ENCODE assay signal across 16 cellular contexts in genomic region chr17:77329741-77330531, GRCh38.
A peak's percentile ranks its signal among the peaks of the same experiment; 100 is the strongest.
DNase-seq lines count a peak whose midpoint lies in the region; ATAC-seq and TF ChIP-seq lines count a peak whose summit lies in the region.
"Had no signal": no experiment of that assay in that cellular context is flagged by ENCODE, and none has a peak within 500 bp of the region (broad histone marks: within the 10 kb centered on the region; RNA-seq: fewer than 3 reads in every experiment).

No MANE protein-coding gene starts in this region.

- no peaks in the 10 kb centered on the region for H3K27me3 Mint-ChIP-seq in activated naive CD8-positive, alpha-beta T cell treated with anti-CD3 and anti-CD28 coated beads, Interleukin-2, amount 10 ng/mL, durations not matched to agents 7 days and 5 days
- no peaks in the 10 kb centered on the region for H3K27me3 Mint-ChIP-seq in activated naive CD8-positive, alpha-beta T cell treated with anti-CD3 and anti-CD28 coated beads for 36 hours
- H3K27me3 Mint-ChIP-seq: activated B cell treated with CpG ODN at 0.5 μM for 24 hours had no signal

- H3K9me3 ChIP-seq in WERI-Rb-1 (ENCODE audit: severe bottlenecking), result no peaks in the 10 kb centered on the region
- no peaks in the 10 kb centered on the region for H3K9me3 ChIP-seq in lung (ENCODE audit: control insufficient read depth in 2 of 2, insufficient read depth in 1 of 2, low read length in 1 of 2)
- H3K9me3 ChIP-seq in upper lobe of right lung, result no peaks in the 10 kb centered on the region
- H3K9me3 ChIP-seq: esophagus muscularis mucosa, prostate gland had no signal

- no peak overlapping the region for H3K27ac Mint-ChIP-seq in activated naive CD8-positive, alpha-beta T cell treated with anti-CD3 and anti-CD28 coated beads, Interleukin-2, amount 10 ng/mL, durations not matched to agents 7 days and 5 days
- no peak overlapping the region for H3K27ac Mint-ChIP-seq in activated naive CD8-positive, alpha-beta T cell treated with anti-CD3 and anti-CD28 coated beads for 36 hours
- H3K27ac Mint-ChIP-seq: activated B cell treated with CpG ODN at 0.5 μM for 24 hours had no signal

- peak; percentile 25 for DNase-seq in activated naive CD8-positive, alpha-beta T cell treated with anti-CD3 and anti-CD28 coated beads, Interleukin-2, amount 10 ng/mL, durations not matched to agents 7 days and 5 days
- DNase-seq in activated naive CD8-positive, alpha-beta T cell treated with anti-CD3 and anti-CD28 coated beads for 36 hours, result no peak
- DNase-seq in WERI-Rb-1 (peak; percentile 9), lung (ENCODE audit: low spot score) (peak; percentile 28), upper lobe of right lung (peak; percentile 60), GM19240 (ENCODE audit: insufficient read length, low spot score) (no peak), amygdala (lab: John Stamatoyannopoulos, UW) (no peak)
- DNase-seq: anterior cingulate cortex, cortex of kidney, NCI-H2029, NCI-H526 treated with DMSO at 0.1 percent for 48 hours, SW 1271 had no signal

- intact Hi-C loops in upper lobe of right lung (cut with DNase I), result loop anchor here (5.0 to 10.0 kb wide), 2 partner anchors 105 to 162 kb away; no protein-coding TSS in a partner anchor

- peaks cover 2% of the 10 kb centered on the region for H3K9me3 Mint-ChIP-seq in activated naive CD8-positive, alpha-beta T cell treated with anti-CD3 and anti-CD28 coated beads, Interleukin-2, amount 10 ng/mL, durations not matched to agents 7 days and 5 days
- H3K9me3 Mint-ChIP-seq in activated naive CD8-positive, alpha-beta T cell treated with anti-CD3 and anti-CD28 coated beads for 36 hours, result peaks cover 5% of the 10 kb centered on the region
- H3K9me3 Mint-ChIP-seq: activated B cell treated with CpG ODN at 0.5 μM for 24 hours had no signal

- 91 to 93% methylated on average over 20 to 21 of the region's 21 CpGs for WGBS in lung, 2 donors

- H3K4me1 ChIP-seq in lung (ENCODE audit: control insufficient read depth in 2 of 2, insufficient read depth in 2 of 2, low read length in 2 of 2) (peaks cover 0 to 13% of the 10 kb centered on the region in 2 donors), upper lobe of right lung (peaks cover 21% of the 10 kb centered on the region)
- H3K4me1 ChIP-seq: prostate gland had no signal

- H3K36me3 ChIP-seq in WERI-Rb-1, result peaks cover 21% of the 10 kb centered on the region
- no peaks in the 10 kb centered on the region for H3K36me3 ChIP-seq in lung (ENCODE audit: control insufficient read depth in 2 of 2, insufficient read depth in 2 of 2, low read length in 2 of 2)
- H3K36me3 ChIP-seq in upper lobe of right lung, result no peaks in the 10 kb centered on the region
- H3K36me3 ChIP-seq: esophagus muscularis mucosa, prostate gland had no signal

- H3K4me3 ChIP-seq in WERI-Rb-1 (ENCODE audit: low read depth, low read length) (no peak overlapping the region), lung (no peak overlapping the region), upper lobe of right lung (no peak overlapping the region)
- H3K4me3 ChIP-seq: esophagus muscularis mucosa, prostate gland had no signal

- H3K4me3 Mint-ChIP-seq in activated naive CD8-positive, alpha-beta T cell treated with anti-CD3 and anti-CD28 coated beads, Interleukin-2, amount 10 ng/mL, durations not matched to agents 7 days and 5 days, result no peak overlapping the region
- no peak overlapping the region for H3K4me3 Mint-ChIP-seq in activated naive CD8-positive, alpha-beta T cell treated with anti-CD3 and anti-CD28 coated beads for 36 hours
- H3K4me3 Mint-ChIP-seq: activated B cell treated with CpG ODN at 0.5 μM for 24 hours had no signal

- H3K36me3 Mint-ChIP-seq in activated naive CD8-positive, alpha-beta T cell treated with anti-CD3 and anti-CD28 coated beads, Interleukin-2, amount 10 ng/mL, durations not matched to agents 7 days and 5 days, result no peaks in the 10 kb centered on the region
- H3K36me3 Mint-ChIP-seq in activated naive CD8-positive, alpha-beta T cell treated with anti-CD3 and anti-CD28 coated beads for 36 hours, result peaks cover 13% of the 10 kb centered on the region

- no peaks in the 10 kb centered on the region for H3K27me3 ChIP-seq in WERI-Rb-1 (ENCODE audit: insufficient read depth, low read depth, severe bottlenecking)
- H3K27me3 ChIP-seq in lung (ENCODE audit: control insufficient read depth, insufficient read depth), result no peaks in the 10 kb centered on the region
- H3K27me3 ChIP-seq in upper lobe of right lung, result no peaks in the 10 kb centered on the region
- H3K27me3 ChIP-seq: esophagus muscularis mucosa had no signal

- no peak for ATAC-seq in activated naive CD8-positive, alpha-beta T cell treated with anti-CD3 and anti-CD28 coated beads, Interleukin-2, amount 10 ng/mL, durations not matched to agents 7 days and 5 days (ENCODE audit: low read depth)
- ATAC-seq in lung (ENCODE audit: insufficient read depth, low FRiP score), result no peak
- ATAC-seq in upper lobe of right lung, result no peak
- ATAC-seq in esophagus mucosa, result no peak

- POLR2A ChIA-PET in activated naive CD8-positive, alpha-beta T cell treated with anti-CD3 and anti-CD28 coated beads, Interleukin-2, amount 10 ng/mL, durations not matched to agents 7 days and 5 days (lab: Charles Lee), result interaction anchor here (0.8 to 3.7 kb wide), 3 partner anchors 10 to 75 kb away, joined by 4 to 35 read pairs (median 5); no protein-coding TSS in a partner anchor

- TF ChIP-seq CTCF in WERI-Rb-1 (IDR thresholded peaks at IDR 0.05; ENCODE audit: low read depth, low read length), result no peak
- TF ChIP-seq CTCF in lung (IDR thresholded peaks at IDR 0.05; ENCODE audit: control extremely low read depth, extremely low read depth), result no peak
- TF ChIP-seq CTCF in upper lobe of right lung (IDR thresholded peaks at IDR 0.05), result no peak

- peaks cover 50% of the 10 kb centered on the region for H3K4me1 Mint-ChIP-seq in activated naive CD8-positive, alpha-beta T cell treated with anti-CD3 and anti-CD28 coated beads, Interleukin-2, amount 10 ng/mL, durations not matched to agents 7 days and 5 days
- peaks cover 52% of the 10 kb centered on the region for H3K4me1 Mint-ChIP-seq in activated naive CD8-positive, alpha-beta T cell treated with anti-CD3 and anti-CD28 coated beads for 36 hours

- no peak overlapping the region for H3K27ac ChIP-seq in WERI-Rb-1
- no peak overlapping the region for H3K27ac ChIP-seq in lung (ENCODE audit: low read depth in 1 of 2, low read length in 1 of 2)
- no peak overlapping the region for H3K27ac ChIP-seq in upper lobe of right lung
- H3K27ac ChIP-seq: prostate gland had no signal

Comparison
In these comparisons a context has a peak if more than half of its experiments do, and no peak if none do; other contexts are left out.
1. DNase-seq: peak in activated naive CD8-positive, alpha-beta T cell treated with anti-CD3 and anti-CD28 coated beads, Interleukin-2, amount 10 ng/mL, durations not matched to agents 7 days and 5 days (single experiment), WERI-Rb-1 (single experiment), lung (single experiment) and upper lobe of right lung (single experiment); none in activated naive CD8-positive, alpha-beta T cell treated with anti-CD3 and anti-CD28 coated beads for 36 hours (single experiment), GM19240 (single experiment) and amygdala (0 of 56).